ENCODE assay signal across 11 cellular contexts in the genomic region with DNA sequence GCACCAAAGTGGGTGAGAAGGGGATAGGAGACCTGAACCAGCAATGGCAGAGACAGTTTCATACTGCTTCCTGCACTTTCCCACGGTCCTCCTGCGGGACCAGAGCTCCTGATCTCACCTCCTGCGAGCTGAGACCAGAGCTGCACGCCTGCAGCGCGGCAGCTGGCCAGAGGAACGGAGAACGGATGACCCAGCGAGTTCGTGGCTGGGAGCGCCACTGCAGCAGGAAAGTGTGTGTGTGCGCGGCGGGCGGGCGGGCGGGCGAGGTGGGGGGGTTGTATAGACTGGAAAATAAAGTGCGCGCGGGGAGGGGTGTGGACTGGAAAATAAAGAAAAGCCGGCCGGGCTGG. TPM values are rescaled to one million over a fixed set of nuclear protein-coding genes. Genes with fewer than 3 reads are reported as not detected.
A peak's percentile ranks its signal among the peaks of the same experiment; 100 is the strongest.
DNase-seq lines count a peak whose midpoint lies in the region; ATAC-seq and TF ChIP-seq lines count a peak whose summit lies in the region.
"Had no signal": no experiment of that assay in that cellular context is flagged by ENCODE, and none has a peak within 500 bp of the region (broad histone marks: within the 10 kb centered on the region; RNA-seq: fewer than 3 reads in every experiment).

No MANE protein-coding gene starts in this region.

- H3K36me3 Mint-ChIP-seq in T-cell: peaks cover 3% of the 10 kb centered on the region

- no peak overlapping the region for H3K4me3 Mint-ChIP-seq in T-cell

- CTCF ChIA-PET in T-cell (lab: Charles Lee): interaction anchor here in 1 of 2 donors (0.6 kb wide), 1 partner anchor 371 kb away, joined by 3 read pairs; no protein-coding TSS in a partner anchor

- DNase-seq in RWPE2 (ENCODE audit: low spot score) (no peak), heart right ventricle (peak in 1 of 2 donors; percentile 13), psoas muscle (no peak), SKM-1 (lab: John Stamatoyannopoulos, UW; ENCODE audit: unreplicated experiment) (no peak), T-cell (no peak)
- DNase-seq in activated CD8-positive, alpha-beta memory T cell treated with anti-CD3 and anti-CD28 coated beads, Interleukin-2, amount 50 U/mL, for 4 hours: no peak
- no peak for DNase-seq in effector CD8-positive, alpha-beta T cell (lab: John Stamatoyannopoulos, UW)
- DNase-seq: cortex of kidney had no signal

- H3K9me3 ChIP-seq in RWPE2 (ENCODE audit: severe bottlenecking) (no peaks in the 10 kb centered on the region), heart right ventricle (no peaks in the 10 kb centered on the region), psoas muscle (no peaks in the 10 kb centered on the region)
- H3K9me3 ChIP-seq: SJSA1 had no signal

- H3K27ac ChIP-seq in RWPE2 (ENCODE audit: poor library complexity, severe bottlenecking): no peak overlapping the region
- H3K27ac ChIP-seq in heart right ventricle: no peak overlapping the region
- H3K27ac ChIP-seq in psoas muscle: no peak overlapping the region
- H3K27ac ChIP-seq: SJSA1 had no signal

- H3K27me3 ChIP-seq in RWPE2 (ENCODE audit: insufficient read depth, poor library complexity, severe bottlenecking) (no peaks in the 10 kb centered on the region), heart right ventricle (peaks cover 0 to 32% (median 0%) of the 10 kb centered on the region in 7 donors), psoas muscle (ENCODE audit: insufficient read depth in 3 of 3, low read length in 2 of 3) (peaks cover 0 to 18% (median 0%) of the 10 kb centered on the region in 3 donors)
- H3K27me3 ChIP-seq: SJSA1 had no signal

- no peak overlapping the region for H3K4me3 ChIP-seq in RWPE2 (ENCODE audit: severe bottlenecking)
- H3K4me3 ChIP-seq in heart right ventricle: peak overlapping the region; percentile 18 to 53 (median 44)
- peak overlapping the region; percentile 57 for H3K4me3 ChIP-seq in psoas muscle
- H3K4me3 ChIP-seq: SJSA1 had no signal

- H3K36me3 ChIP-seq in RWPE2 (ENCODE audit: low read depth) (no peaks in the 10 kb centered on the region), heart right ventricle (no peaks in the 10 kb centered on the region), psoas muscle (ENCODE audit: insufficient read depth in 1 of 2, low read depth in 1 of 2) (no peaks in the 10 kb centered on the region)
- H3K36me3 ChIP-seq: SJSA1 had no signal

- intact Hi-C loops in heart right ventricle (cut with DNase I) (no loop called here), psoas muscle (cut with DNase I) (no loop called here)

- peak; percentile 29 for ATAC-seq in GM18868 (IDR thresholded peaks at IDR 0.05; ENCODE audit: unreplicated experiment)
- ATAC-seq in RWPE2 (ENCODE audit: low read depth): peak; percentile 46
- ATAC-seq in heart right ventricle: peak in 4 of 8 donors; percentile 43 to 51 (median 44)
- ATAC-seq in psoas muscle: no peak
- ATAC-seq in T-cell (replicated peaks in 1 of 4): no peak

- POLR2A ChIA-PET in T-cell (lab: Charles Lee): no interaction called here

- H3K27ac Mint-ChIP-seq in T-cell: no peak overlapping the region

- TF ChIP-seq CTCF in RWPE2 (IDR thresholded peaks at IDR 0.05; ENCODE audit: poor library complexity, severe bottlenecking) (no peak), heart right ventricle (IDR thresholded peaks at IDR 0.05) (no peak), psoas muscle (IDR thresholded peaks at IDR 0.05) (no peak)

- no peaks in the 10 kb centered on the region for H3K9me3 Mint-ChIP-seq in T-cell

- H3K4me1 ChIP-seq in RWPE2 (ENCODE audit: insufficient read depth, poor library complexity, severe bottlenecking) (no peaks in the 10 kb centered on the region), heart right ventricle (no peaks in the 10 kb centered on the region), psoas muscle (no peaks in the 10 kb centered on the region)
- H3K4me1 ChIP-seq: SJSA1 had no signal

- WGBS in heart right ventricle, 2 donors: 0 to 3% methylated on average over 7 to 22 of the region's 23 CpGs
- WGBS in psoas muscle, 3 donors: 0 to 31% (median 2%) methylated on average over 7 to 23 of the region's 23 CpGs

- peaks cover 4 to 6% (median 5%) of the 10 kb centered on the region in 3 donors for H3K4me1 Mint-ChIP-seq in T-cell

- H3K27me3 Mint-ChIP-seq in T-cell: peaks cover 17 to 21% of the 10 kb centered on the region in 2 donors

RNA-seq across cellular contexts. Expression of gene MCF2, which starts 16.5 kb away (rescaled TPM):
- total RNA-seq in heart right ventricle (1 to 10 TPM in 2 of 10 donors, under 1 TPM in 8; 0.06 to 1.9 (median 0.51) TPM), psoas muscle (under 1 TPM in 1 of 4 donors, not detected in 3; 0.14 TPM), T-cell (1 to 10 TPM in 1 of 5 donors, under 1 TPM in 4; 0.43 to 1.1 (median 0.82) TPM)
- polyA plus RNA-seq in heart right ventricle (1 to 10 TPM in 1 of 2 donors, under 1 TPM in 1; 0.03 to 4.5 TPM), psoas muscle (under 1 TPM in 1 of 3 donors, not detected in 2; 0.31 TPM)
- total RNA-seq: HT-29 had no signal

Comparison
In these comparisons a context has a peak if more than half of its experiments do, and no peak if none do; other contexts are left out.
1. ATAC-seq: peak in GM18868 (single experiment) and RWPE2 (single experiment); none in psoas muscle (0 of 4) and T-cell (0 of 4).